Comparison of ENCODE assay signal across 17 cellular contexts in the genomic region with DNA sequence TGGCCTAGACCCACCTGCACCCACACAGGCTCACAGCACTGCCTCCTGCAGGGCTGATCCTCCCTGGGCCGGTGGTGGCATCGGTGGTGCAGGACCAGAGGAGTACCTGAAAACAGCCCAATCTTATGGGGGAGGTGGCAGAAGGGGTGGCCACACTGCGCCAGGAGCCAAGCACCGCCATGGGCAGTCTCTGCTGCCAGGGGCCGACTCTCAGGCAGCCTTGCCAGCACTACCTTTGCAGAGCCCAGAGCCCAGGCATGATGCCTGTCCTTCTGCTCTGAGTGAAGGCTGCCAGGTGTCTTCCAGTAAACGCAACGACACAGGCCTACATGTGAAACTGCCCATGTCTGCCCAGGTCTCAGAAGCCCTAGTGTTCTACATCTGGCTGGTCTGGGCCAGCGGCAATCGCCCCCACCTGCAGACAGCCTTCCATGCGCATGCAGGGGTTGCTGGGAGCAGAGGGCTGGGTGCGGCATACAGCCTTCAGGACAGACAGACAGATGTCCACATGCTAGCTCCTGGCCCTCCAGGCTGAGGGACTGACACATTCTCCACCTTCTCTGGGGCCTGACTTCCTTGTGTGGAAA. TPM values are rescaled to one million over a fixed set of nuclear protein-coding genes. Genes with fewer than 3 reads are reported as not detected.
DNase-seq lines count a peak whose midpoint lies in the region; ATAC-seq, FAIRE-seq and TF ChIP-seq lines count a peak whose summit lies in the region.
"Had no signal": no experiment of that assay in that cellular context is flagged by ENCODE, and none has a peak within 500 bp of the region (broad histone marks: within the 10 kb centered on the region; RNA-seq: fewer than 3 reads in every experiment).

No MANE protein-coding gene starts in this region.

- no peak overlapping the region for H3K27ac Mint-ChIP-seq in natural killer cell
- H3K27ac Mint-ChIP-seq: CD8-positive, alpha-beta T cell; naive B cell had no signal

- DNase-seq in DMS53 (lab: John Stamatoyannopoulos, UW): peak; percentile 37
- no peak for DNase-seq in DMS53 treated with DMSO at 0.1 percent for 48 hours (lab: John Stamatoyannopoulos, UW; ENCODE audit: unreplicated experiment)
- DNase-seq in Ammon's horn (ENCODE audit: low spot score): peak; percentile 2
- DNase-seq in cerebellar nuclear complex (lab: John Stamatoyannopoulos, UW): peak; percentile 72 to 82
- DNase-seq in natural killer cell: peak; percentile 7
- DNase-seq in COLO829 (ENCODE audit: low spot score): no peak
- DNase-seq in small intestine: no peak
- DNase-seq in esophagus squamous epithelium (lab: John Stamatoyannopoulos, UW): no peak
- DNase-seq: GOT3, naive B cell, NCI-H1694, NCI-H526, T-helper 9 cell had no signal

- no peak for FAIRE-seq in small intestine (lab: Jason Lieb, UNC)
- FAIRE-seq: K562 had no signal

- TF ChIP-seq POLR2A in esophagus squamous epithelium (IDR thresholded peaks at IDR 0.05): no peak

- peaks cover 58 to 81% of the 10 kb centered on the region in 2 donors for H3K4me1 Mint-ChIP-seq in natural killer cell

- no peaks in the 10 kb centered on the region for H3K27me3 ChIP-seq in small intestine (ENCODE audit: control insufficient read depth in 2 of 2, insufficient read depth in 2 of 2, low read length in 2 of 2)
- H3K27me3 ChIP-seq in esophagus squamous epithelium: no peaks in the 10 kb centered on the region
- H3K27me3 ChIP-seq: gastroesophageal sphincter had no signal

- H3K27ac ChIP-seq in small intestine (ENCODE audit: low read depth in 1 of 2, low read length in 1 of 2): no peak overlapping the region
- H3K27ac ChIP-seq in esophagus squamous epithelium: no peak overlapping the region
- H3K27ac ChIP-seq: 22Rv1, gastroesophageal sphincter had no signal

- 85 to 90% (median 88%) methylated on average over 9 to 11 of the region's 11 CpGs for WGBS in small intestine, 3 donors
- WGBS in esophagus squamous epithelium, 2 donors: no CpG with 5 or more reads among the region's 11 CpGs

- peak in 1 of 3 donors; percentile 11 for ATAC-seq in natural killer cell
- ATAC-seq: CD8-positive, alpha-beta T cell; gastroesophageal sphincter; K562 had no signal

- H3K4me3 ChIP-seq in small intestine (ENCODE audit: low read depth in 1 of 2, low read length in 2 of 2) (no peak overlapping the region), esophagus squamous epithelium (no peak overlapping the region)
- H3K4me3 ChIP-seq: gastroesophageal sphincter, K562 had no signal

- H3K36me3 Mint-ChIP-seq in natural killer cell: no peaks in the 10 kb centered on the region
- H3K36me3 Mint-ChIP-seq: naive B cell had no signal

- peaks cover 0 to 2% of the 10 kb centered on the region in 2 donors for H3K4me1 ChIP-seq in small intestine (ENCODE audit: control insufficient read depth in 2 of 2, insufficient read depth in 1 of 2, low read depth in 1 of 2, low read length in 1 of 2)
- peaks cover 64 to 100% (median 87%) of the 10 kb centered on the region in 3 donors for H3K4me1 ChIP-seq in esophagus squamous epithelium

- H3K36me3 ChIP-seq in small intestine (ENCODE audit: control insufficient read depth in 2 of 2, insufficient read depth in 2 of 2, low read length in 2 of 2) (no peaks in the 10 kb centered on the region), esophagus squamous epithelium (peaks cover 0 to 37% (median 5%) of the 10 kb centered on the region in 3 donors)

- no peaks in the 10 kb centered on the region for H3K9me3 ChIP-seq in small intestine (ENCODE audit: control insufficient read depth, low read depth)
- H3K9me3 ChIP-seq in esophagus squamous epithelium: no peaks in the 10 kb centered on the region
- H3K9me3 ChIP-seq: gastroesophageal sphincter had no signal

- no peak overlapping the region for H3K4me3 Mint-ChIP-seq in natural killer cell
- H3K4me3 Mint-ChIP-seq: CD8-positive, alpha-beta T cell; naive B cell had no signal

- no peaks in the 10 kb centered on the region for H3K27me3 Mint-ChIP-seq in natural killer cell (ENCODE audit: low read depth in 2 of 2)
- H3K27me3 Mint-ChIP-seq: naive B cell had no signal

- intact Hi-C loops in natural killer cell (cut with micrococcal nuclease): no loop called here
- intact Hi-C loops in esophagus squamous epithelium (cut with DNase I): loop anchor here (10.0 kb wide), 1 partner anchor 127 kb away; no protein-coding TSS in a partner anchor

- no peak for TF ChIP-seq CTCF in natural killer cell (IDR thresholded peaks at IDR 0.05)
- TF ChIP-seq CTCF in esophagus squamous epithelium (IDR thresholded peaks at IDR 0.05): no peak

- no peaks in the 10 kb centered on the region for H3K9me3 Mint-ChIP-seq in natural killer cell
- H3K9me3 Mint-ChIP-seq: CD8-positive, alpha-beta T cell; naive B cell had no signal

RNA-seq across cellular contexts. Expression of a gene that starts 6.8 kb away (rescaled TPM):
- total RNA-seq in natural killer cell: 10 to 100 TPM; 18.9 to 35.9 (median 28.8) TPM
- polyA plus RNA-seq in small intestine: 10 to 100 TPM in 1 of 3 donors, 1 to 10 TPM in 2; 4.0 to 20.7 (median 6.5) TPM
- 10 to 100 TPM; 44.7 to 73.8 (median 56.8) TPM for total RNA-seq in esophagus squamous epithelium

Comparison
In these comparisons a context has a peak if more than half of its experiments do, and no peak if none do; other contexts are left out.
1. DNase-seq: peak in DMS53 (single experiment), Ammon's horn (single experiment), cerebellar nuclear complex (2 of 2) and natural killer cell (single experiment); none in DMS53 treated with DMSO at 0.1 percent for 48 hours (single experiment), COLO829 (single experiment), small intestine (single experiment) and esophagus squamous epithelium (single experiment).